ENCODE assay signal across 11 cellular contexts in the genomic region with DNA sequence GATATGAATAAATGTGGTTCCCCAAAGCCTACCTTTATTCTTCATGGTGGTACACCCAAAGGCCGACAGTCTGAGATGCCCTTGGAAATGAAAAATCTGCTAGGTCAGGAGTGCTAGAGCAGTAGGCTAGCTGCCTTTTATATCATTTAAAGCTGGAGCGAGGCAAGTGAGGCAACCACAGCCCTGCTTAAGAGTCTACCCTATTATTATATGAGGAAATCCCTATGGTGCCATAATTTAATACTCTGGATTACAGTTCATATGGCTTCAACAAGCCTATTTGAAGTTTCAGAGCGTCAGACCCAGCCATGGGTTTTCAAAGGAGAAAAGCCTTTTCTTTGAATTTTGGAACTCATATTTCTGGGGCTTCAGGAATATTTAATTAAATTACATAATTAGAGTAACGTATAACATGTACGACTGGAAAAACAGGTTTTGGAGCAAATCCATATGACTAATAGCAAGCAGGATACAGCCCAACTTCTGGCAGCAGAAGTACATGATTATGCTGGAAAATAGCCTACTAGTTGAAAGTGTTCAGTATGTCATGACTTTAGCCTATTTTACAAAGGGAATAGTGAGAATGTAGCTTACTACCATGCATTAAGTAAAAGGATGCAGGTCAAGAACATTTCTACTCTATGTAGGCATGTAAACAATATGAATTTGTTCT. TPM values are rescaled to one million over a fixed set of nuclear protein-coding genes. Genes with fewer than 3 reads are reported as not detected.
A peak's percentile ranks its signal among the peaks of the same experiment; 100 is the strongest.
DNase-seq lines count a peak whose midpoint lies in the region; ATAC-seq and TF ChIP-seq lines count a peak whose summit lies in the region.
"Had no signal": no experiment of that assay in that cellular context is flagged by ENCODE, and none has a peak within 500 bp of the region (broad histone marks: within the 10 kb centered on the region; RNA-seq: fewer than 3 reads in every experiment).

No MANE protein-coding gene starts in this region.

- no peaks in the 10 kb centered on the region for H3K36me3 ChIP-seq in trophoblast cell (ENCODE audit: control insufficient read depth in 1 of 2, insufficient read depth in 2 of 2, low read length in 2 of 2)
- H3K36me3 ChIP-seq: neural progenitor cell had no signal

- no peaks in the 10 kb centered on the region for H3K27me3 ChIP-seq in trophoblast cell (ENCODE audit: insufficient read depth, low read length)
- H3K27me3 ChIP-seq: neural progenitor cell had no signal

- no peak overlapping the region for H4K8ac ChIP-seq in trophoblast cell (ENCODE audit: low read depth, low read length)

- H3K4me3 ChIP-seq in choroid plexus epithelial cell (ENCODE audit: low read depth, low read length), result no peak overlapping the region
- no peak overlapping the region for H3K4me3 ChIP-seq in trophoblast cell (ENCODE audit: low read depth, low read length)
- H3K4me3 ChIP-seq: neural progenitor cell had no signal

- H3K27ac ChIP-seq in trophoblast cell (ENCODE audit: low read depth, low read length), result peak overlapping the region; percentile 23
- H3K27ac ChIP-seq: neural progenitor cell had no signal

- no peak overlapping the region for H2AK5ac ChIP-seq in trophoblast cell (ENCODE audit: low read length)

- TF ChIP-seq CTCF in choroid plexus epithelial cell (conservative IDR thresholded peaks at IDR 0.05; ENCODE audit: low read depth, low read length), result no peak
- TF ChIP-seq CTCF in GM20000 (IDR thresholded peaks at IDR 0.05; ENCODE audit: extremely low read depth, missing control alignments), result no peak

- H2AFZ ChIP-seq in trophoblast cell (ENCODE audit: insufficient read depth, low read length, poor library complexity), result no peak overlapping the region

- no peak overlapping the region for H3K9ac ChIP-seq in trophoblast cell (ENCODE audit: low read length)
- H3K9ac ChIP-seq: neural progenitor cell had no signal

- no peak for ATAC-seq in HG03135 (IDR thresholded peaks at IDR 0.05; ENCODE audit: unreplicated experiment)

- H4K12ac ChIP-seq in trophoblast cell (ENCODE audit: low read depth, low read length), result no peak overlapping the region

- H3K4me2 ChIP-seq in trophoblast cell (ENCODE audit: low read length), result no peak overlapping the region
- H3K4me2 ChIP-seq: neural progenitor cell had no signal

- no peak overlapping the region for H4K91ac ChIP-seq in trophoblast cell (ENCODE audit: low read depth, low read length)

- no peak overlapping the region for H2BK5ac ChIP-seq in trophoblast cell (ENCODE audit: low read depth, low read length, poor library complexity)

- H2BK12ac ChIP-seq in trophoblast cell (ENCODE audit: low read length), result no peak overlapping the region

- H3K4ac ChIP-seq in trophoblast cell (ENCODE audit: low read depth, low read length), result no peak overlapping the region

- H3K79me2 ChIP-seq in trophoblast cell (ENCODE audit: control insufficient read depth, insufficient read depth, low read length, poor library complexity), result no peaks in the 10 kb centered on the region

- no peak overlapping the region for H3K23ac ChIP-seq in trophoblast cell (ENCODE audit: low read length)

- no peak overlapping the region for H2BK120ac ChIP-seq in trophoblast cell (ENCODE audit: insufficient read depth, low read length, poor library complexity)

- peak; percentile 6 for DNase-seq in DMS153 (lab: John Stamatoyannopoulos, UW)
- peak; percentile 86 for DNase-seq in NCI-H1417 treated with DMSO at 0.1 percent for 48 hours (lab: John Stamatoyannopoulos, UW)
- peak; percentile 69 for DNase-seq in choroid plexus epithelial cell (ENCODE audit: low read depth)
- peak in 1 of 2 donors; percentile 65 for DNase-seq in trophoblast cell
- DNase-seq in midbrain (lab: John Stamatoyannopoulos, UW), result no peak
- no peak for DNase-seq in GM20000 (ENCODE audit: low spot score)
- no peak for DNase-seq in COLO668 (lab: John Stamatoyannopoulos, UW; ENCODE audit: unreplicated experiment)
- DNase-seq: head of caudate nucleus, NCI-H2029 treated with DMSO at 0.1 percent for 48 hours had no signal

- H3K79me1 ChIP-seq in trophoblast cell (ENCODE audit: low read length), result peaks cover 6% of the 10 kb centered on the region

- no peak overlapping the region for H3K14ac ChIP-seq in trophoblast cell (ENCODE audit: low read length)

- no CpG with 5 or more reads among the region's 5 CpGs for WGBS in trophoblast cell (ENCODE audit: extremely low coverage, insufficient coverage, insufficient read length)

- peaks cover 4 to 6% of the 10 kb centered on the region in 2 experiments for H3K4me1 ChIP-seq in trophoblast cell (ENCODE audit: control insufficient read depth in 1 of 2, insufficient read depth in 2 of 2, low read length in 2 of 2)

- no peaks in the 10 kb centered on the region for H3K9me3 ChIP-seq in trophoblast cell (ENCODE audit: insufficient read depth, low read depth, low read length)

- no peak overlapping the region for H3K18ac ChIP-seq in trophoblast cell (ENCODE audit: low read length)

RNA-seq across cellular contexts. Expression of a gene that starts 18.0 kb away (rescaled TPM):
- polyA plus RNA-seq in trophoblast cell (2013), result 131 and 134 TPM in 2 replicates

RNA-seq across cellular contexts. Expression of a gene that starts 35.9 kb away (rescaled TPM):
- 29.6 and 33.0 TPM in 2 replicates for polyA plus RNA-seq in trophoblast cell (2013)

Comparison
In these comparisons a context has a peak if more than half of its experiments do, and no peak if none do; other contexts are left out.
1. DNase-seq: peak in DMS153 (single experiment), NCI-H1417 treated with DMSO at 0.1 percent for 48 hours (single experiment) and choroid plexus epithelial cell (single experiment); none in midbrain (single experiment), GM20000 (single experiment) and COLO668 (single experiment).